ENCODE assay signal across 8 cellular contexts in genomic region chr2:118088051-118089014, GRCh38. TPM values are rescaled to one million over a fixed set of nuclear protein-coding genes. Genes with fewer than 3 reads are reported as not detected.
DNase-seq lines count a peak whose midpoint lies in the region; ATAC-seq and TF ChIP-seq lines count a peak whose summit lies in the region.

Gene INSIG2, plus strand, starts transcription at chr2:118088471. Its CDS starts 8,086 bp downstream, at chr2:118096557.

- H3K27ac ChIP-seq in BLaER1 treated with 17β-estradiol and CSF1 and Interleukin-3, amounts not matched to agents 10 nM and 100 nM = peak within 1 kb of the TSS; percentile 22 to 84 (median 75); a peak in 21 of 22 replicates
- H3K27ac ChIP-seq in coronary artery = peak within 1 kb of the TSS; percentile 39 to 87

- no peaks in the 10 kb centered on the region for H3K36me3 ChIP-seq in BLaER1 treated with 17β-estradiol and CSF1 and Interleukin-3, amounts not matched to agents 10 nM and 100 nM

- peak within 1 kb of the TSS; percentile 87 to 98 (median 94) for H3K4me2 ChIP-seq in BLaER1 treated with 17β-estradiol and CSF1 and Interleukin-3, amounts not matched to agents 10 nM and 100 nM

- DNase-seq in GM19240 (ENCODE audit: insufficient read length, low spot score) (peak; percentile 71), NCI-H526 (lab: John Stamatoyannopoulos, UW) (peak; percentile 98 to 99), coronary artery (ENCODE audit: low spot score) (peak; percentile 95), left lobe of liver (ENCODE audit: low spot score) (peak; percentile 98)
- peak; percentile 93 for DNase-seq in activated CD4-positive, alpha-beta T cell treated with anti-CD3 and anti-CD28 coated beads for 48 hours
- peak; percentile 74 for DNase-seq in stimulated activated CD4-positive, alpha-beta T cell treated with anti-CD3 and anti-CD28 coated beads, Interleukin-2, amount 100 ng/mL, for 4 hours (ENCODE audit: low read depth)

- no peak for TF ChIP-seq CTCF in coronary artery (IDR thresholded peaks at IDR 0.05)

- H3K9me3 ChIP-seq in BLaER1 treated with 17β-estradiol and CSF1 and Interleukin-3, amounts not matched to agents 10 nM and 100 nM (replicated peaks in 1 of 11) = no peaks in the 10 kb centered on the region

- H3K4me3 ChIP-seq in BLaER1 treated with 17β-estradiol and CSF1 and Interleukin-3, amounts not matched to agents 10 nM and 100 nM = peak within 1 kb of the TSS; percentile 80 to 97 (median 93)
- peak within 1 kb of the TSS; percentile 97 for H3K4me3 ChIP-seq in coronary artery

- peaks cover 20 to 40% (median 30%) of the 10 kb centered on the region in 10 experiments; a peak in 19 of 20 replicates for H3K4me1 ChIP-seq in BLaER1 treated with 17β-estradiol and CSF1 and Interleukin-3, amounts not matched to agents 10 nM and 100 nM

- ATAC-seq in HG03460 (IDR thresholded peaks at IDR 0.05; ENCODE audit: unreplicated experiment) (peak; percentile 96), left lobe of liver (peak; percentile 88)

- peak within 1 kb of the TSS; percentile 74 to 83 (median 81) for H3K9ac ChIP-seq in BLaER1 treated with 17β-estradiol and CSF1 and Interleukin-3, amounts not matched to agents 10 nM and 100 nM

- H3K27me3 ChIP-seq in BLaER1 treated with 17β-estradiol and CSF1 and Interleukin-3, amounts not matched to agents 10 nM and 100 nM = no peaks in the 10 kb centered on the region

- peaks cover 0 to 28% (median 3%) of the 10 kb centered on the region in 11 experiments; a peak in 9 of 22 replicates for H4K20me1 ChIP-seq in BLaER1 treated with 17β-estradiol and CSF1 and Interleukin-3, amounts not matched to agents 10 nM and 100 nM

RNA-seq across cellular contexts. Expression of gene INSIG2, which starts in this region (rescaled TPM):
- 20.7 TPM for total RNA-seq in left lobe of liver

Comparison
In these comparisons a context has a peak if more than half of its experiments do, and no peak if none do; other contexts are left out.
1. Peak in every context shown above with its lines: DNase-seq, ATAC-seq, H3K4me3 ChIP-seq and H3K27ac ChIP-seq.